Comparison of ENCODE assay signal across 18 cellular contexts in the genomic region with DNA sequence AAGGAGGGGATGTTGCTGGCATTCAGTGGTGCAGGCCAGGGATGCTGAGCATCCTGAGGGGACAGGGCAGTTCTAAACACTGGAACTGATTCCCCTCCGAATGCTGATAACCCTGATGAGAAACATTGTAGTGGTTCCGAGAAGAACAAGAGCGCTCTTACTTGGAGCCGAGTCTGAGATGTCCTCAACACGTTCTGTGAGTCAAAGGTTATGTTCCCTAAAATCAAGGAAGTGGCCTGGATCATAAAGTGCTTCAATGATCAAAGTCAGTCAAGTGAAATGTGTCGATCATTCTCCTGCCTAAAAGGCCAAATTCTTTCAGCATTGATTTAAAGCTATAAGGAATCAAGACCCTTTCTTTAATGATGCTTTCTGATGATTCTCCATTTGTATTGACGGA.
DNase-seq lines count a peak whose midpoint lies in the region; ATAC-seq and TF ChIP-seq lines count a peak whose summit lies in the region.
"Had no signal": no experiment of that assay in that cellular context is flagged by ENCODE, and none has a peak within 500 bp of the region (broad histone marks: within the 10 kb centered on the region; RNA-seq: fewer than 3 reads in every experiment).

No MANE protein-coding gene starts in this region.

- no peak overlapping the region for H3K9ac ChIP-seq in subcutaneous abdominal adipose tissue (ENCODE audit: low read length in 5 of 5)

- intact Hi-C loops in right cardiac atrium (cut with DNase I) (no loop called here), left colon (cut with DNase I, micrococcal nuclease) (no loop called here)

- no peak for DNase-seq in right cardiac atrium
- no peak for DNase-seq in right atrium auricular region (ENCODE audit: low spot score)
- DNase-seq in left colon: no peak
- DNase-seq in glomerular visceral epithelial cell (ENCODE audit: extremely low spot score): no peak
- no peak for DNase-seq in Ammon's horn (ENCODE audit: low spot score)
- DNase-seq: CD4-positive, CD25-positive, alpha-beta regulatory T cell; EL; Kasumi-1; NCI-H1092; NCI-H1436; NCI-H187 treated with DMSO at 0.1 percent for 48 hours; NCI-H2107; NCI-H446 treated with DMSO at 0.1 percent for 48 hours; NCI-H526 treated with DMSO at 0.1 percent for 48 hours; OCI-M1 had no signal

- no peak for TF ChIP-seq CTCF in right atrium auricular region (IDR thresholded peaks at IDR 0.05)

- H3K27ac ChIP-seq in right cardiac atrium (ENCODE audit: low read length) (peak overlapping the region; percentile 67), right atrium auricular region (peak overlapping the region in 1 of 2 donors; percentile 43), subcutaneous abdominal adipose tissue (ENCODE audit: low read depth, low read length) (peak overlapping the region; percentile 0)
- H3K27ac ChIP-seq: SJSA1 had no signal

- no peak overlapping the region for H3K4me3 ChIP-seq in right cardiac atrium (ENCODE audit: low read length)
- no peak overlapping the region for H3K4me3 ChIP-seq in right atrium auricular region
- no peak overlapping the region for H3K4me3 ChIP-seq in subcutaneous abdominal adipose tissue (ENCODE audit: low read depth in 1 of 5, low read length in 5 of 5)
- H3K4me3 ChIP-seq: SJSA1 had no signal

- no peaks in the 10 kb centered on the region for H3K9me3 ChIP-seq in right cardiac atrium (ENCODE audit: control insufficient read depth, low read length)
- H3K9me3 ChIP-seq in right atrium auricular region: no peaks in the 10 kb centered on the region
- H3K9me3 ChIP-seq in subcutaneous abdominal adipose tissue (ENCODE audit: control insufficient read depth in 5 of 5, low read length in 5 of 5): no peaks in the 10 kb centered on the region
- H3K9me3 ChIP-seq: SJSA1 had no signal

- H3K4me1 ChIP-seq in right cardiac atrium (ENCODE audit: control insufficient read depth, insufficient read depth, low read length) (peaks cover 10% of the 10 kb centered on the region), right atrium auricular region (peaks cover 0 to 44% of the 10 kb centered on the region in 2 donors), subcutaneous abdominal adipose tissue (ENCODE audit: control insufficient read depth in 5 of 5, insufficient read depth in 5 of 5, low read length in 5 of 5) (peaks cover 0 to 33% (median 22%) of the 10 kb centered on the region in 5 donors)

- H3K27me3 ChIP-seq in right cardiac atrium (ENCODE audit: control insufficient read depth, insufficient read depth): no peaks in the 10 kb centered on the region
- no peaks in the 10 kb centered on the region for H3K27me3 ChIP-seq in right atrium auricular region
- H3K27me3 ChIP-seq in subcutaneous abdominal adipose tissue (ENCODE audit: control insufficient read depth in 5 of 5, insufficient read depth in 4 of 5, low read length in 5 of 5): no peaks in the 10 kb centered on the region
- H3K27me3 ChIP-seq: SJSA1 had no signal

- WGBS in right cardiac atrium: 63% methylated on average over 7 of the region's 7 CpGs

- H3K36me3 ChIP-seq in right atrium auricular region (no peaks in the 10 kb centered on the region), subcutaneous abdominal adipose tissue (ENCODE audit: control insufficient read depth in 5 of 5, insufficient read depth in 5 of 5, low read length in 5 of 5) (peaks cover 0 to 2% (median 0%) of the 10 kb centered on the region in 5 donors)
- H3K36me3 ChIP-seq: SJSA1 had no signal

- no peak for ATAC-seq in right cardiac atrium
- peak; percentile 10 for ATAC-seq in left colon
- no peak for ATAC-seq in HG02798 (IDR thresholded peaks at IDR 0.05; ENCODE audit: poor library complexity, unreplicated experiment)
